In genomic region chr7:129225206-129225930, GRCh38 we compare ENCODE assay signal across 8 cellular contexts. TPM values are rescaled to one million over a fixed set of nuclear protein-coding genes. Genes with fewer than 3 reads are reported as not detected.
A peak's percentile ranks its signal among the peaks of the same experiment; 100 is the strongest.
DNase-seq lines count a peak whose midpoint lies in the region; ATAC-seq and TF ChIP-seq lines count a peak whose summit lies in the region.

No MANE protein-coding gene starts in this region.

- H3K4me3 ChIP-seq in ACC112 (ENCODE audit: low read depth, low read length), result peak overlapping the region; percentile 80
- H3K4me3 ChIP-seq in mucosa of rectum (ENCODE audit: low read length in 2 of 2), result peak overlapping the region; percentile 77 to 95

- peak; percentile 74 for DNase-seq in NCI-H69 (lab: John Stamatoyannopoulos, UW)
- DNase-seq in activated CD8-positive, alpha-beta memory T cell treated with anti-CD3 and anti-CD28 coated beads for 48 hours (ENCODE audit: low read depth in 2 of 3, low spot score in 2 of 3), result peak; percentile 18 to 48 (median 19)
- DNase-seq in endothelial cell (ENCODE audit: low spot score), result peak; percentile 61
- peak; percentile 68 for DNase-seq in stimulated activated CD8-positive, alpha-beta memory T cell treated with anti-CD3 and anti-CD28 coated beads, Interleukin-4, amount 100 ng/mL, for 48 hours

- H3K9ac ChIP-seq in mucosa of rectum (ENCODE audit: low read depth in 1 of 2, low read length in 2 of 2), result peak overlapping the region; percentile 70 to 74

- ATAC-seq in GM18868 (IDR thresholded peaks at IDR 0.05; ENCODE audit: unreplicated experiment) (peak; percentile 33), HG03103 (IDR thresholded peaks at IDR 0.05; ENCODE audit: low read depth, unreplicated experiment) (peak; percentile 26)

- H3K4me1 Mint-ChIP-seq in endothelial cell (ENCODE audit: unreplicated experiment), result peaks cover 32% of the 10 kb centered on the region

- no peaks in the 10 kb centered on the region for H3K9me3 Mint-ChIP-seq in endothelial cell (ENCODE audit: unreplicated experiment)

- peaks cover 9% of the 10 kb centered on the region for H3K27me3 Mint-ChIP-seq in endothelial cell (ENCODE audit: unreplicated experiment)

- peak overlapping the region; percentile 57 for H2AFZ ChIP-seq in ACC112 (ENCODE audit: low read length, unreplicated experiment)

- H3K36me3 ChIP-seq in ACC112 (ENCODE audit: insufficient read depth, low read length) (no peaks in the 10 kb centered on the region), mucosa of rectum (ENCODE audit: control insufficient read depth in 2 of 2, insufficient read depth in 2 of 2, low read length in 2 of 2) (no peaks in the 10 kb centered on the region)

- H3K27ac Mint-ChIP-seq in endothelial cell (ENCODE audit: unreplicated experiment), result peak overlapping the region; percentile 52

- H3K27me3 ChIP-seq in ACC112 (ENCODE audit: insufficient read depth, low read length), result no peaks in the 10 kb centered on the region
- no peaks in the 10 kb centered on the region for H3K27me3 ChIP-seq in mucosa of rectum (ENCODE audit: control insufficient read depth in 2 of 2, insufficient read depth in 2 of 2, low read length in 2 of 2)

- H3K4me1 ChIP-seq in ACC112 (ENCODE audit: control insufficient read depth, insufficient read depth, low read length, unreplicated experiment), result peaks cover 8% of the 10 kb centered on the region
- peaks cover 13 to 15% of the 10 kb centered on the region in 2 donors for H3K4me1 ChIP-seq in mucosa of rectum (ENCODE audit: control insufficient read depth in 2 of 2, insufficient read depth in 2 of 2, low read length in 2 of 2)

- no peaks in the 10 kb centered on the region for H3K9me3 ChIP-seq in mucosa of rectum (ENCODE audit: control insufficient read depth in 2 of 2, low read length in 2 of 2)

- TF ChIP-seq CTCF in endothelial cell (IDR thresholded peaks at IDR 0.05; ENCODE audit: unreplicated experiment), result no peak

- no peak overlapping the region for H3K27ac ChIP-seq in ACC112 (ENCODE audit: low read depth, low read length)
- peak overlapping the region; percentile 77 to 99 for H3K27ac ChIP-seq in mucosa of rectum (ENCODE audit: low read depth in 2 of 2, low read length in 2 of 2)

- H3K4me3 Mint-ChIP-seq in endothelial cell (ENCODE audit: unreplicated experiment), result peak overlapping the region; percentile 90

- H3K79me2 ChIP-seq in ACC112 (ENCODE audit: control insufficient read depth, insufficient read depth, low read length, unreplicated experiment), result peaks cover 2% of the 10 kb centered on the region

- H3K36me3 Mint-ChIP-seq in endothelial cell (ENCODE audit: low read depth, unreplicated experiment), result no peaks in the 10 kb centered on the region

RNA-seq across cellular contexts. Expression of gene AHCYL2, which starts 0.5 kb away (rescaled TPM):
- total RNA-seq in endothelial cell (ENCODE audit: unreplicated experiment), result 19.9 TPM

RNA-seq across cellular contexts. Expression of gene SMO, which starts 36.9 kb away (rescaled TPM):
- 17.4 TPM for total RNA-seq in endothelial cell (ENCODE audit: unreplicated experiment)

Comparison
In these comparisons a context has a peak if more than half of its experiments do, and no peak if none do; other contexts are left out.
1. DNase-seq: peak in every context shown above with its lines; median percentile 74 in NCI-H69; 68 in stimulated activated CD8-positive, alpha-beta memory T cell treated with anti-CD3 and anti-CD28 coated beads, Interleukin-4, amount 100 ng/mL, for 48 hours; 61 in endothelial cell; 19 in activated CD8-positive, alpha-beta memory T cell treated with anti-CD3 and anti-CD28 coated beads for 48 hours.